25 cellular contexts compared by ENCODE assay signal in genomic region chr10:124574456-124575070, GRCh38.
A peak's percentile ranks its signal among the peaks of the same experiment; 100 is the strongest.
DNase-seq lines count a peak whose midpoint lies in the region; ATAC-seq and TF ChIP-seq lines count a peak whose summit lies in the region.
"Had no signal": no experiment of that assay in that cellular context is flagged by ENCODE, and none has a peak within 500 bp of the region (broad histone marks: within the 10 kb centered on the region; RNA-seq: fewer than 3 reads in every experiment).

No MANE protein-coding gene starts in this region.

- no peaks in the 10 kb centered on the region for H3K27me3 Mint-ChIP-seq in natural killer cell treated with Interleukin-12 subunit alpha and Interleukin-12 subunit beta and Interleukin-15 and Interleukin-18, amount 100 ng/mL, for 72 hours
- H3K27me3 Mint-ChIP-seq in natural killer cell (ENCODE audit: low read depth in 2 of 2) (no peaks in the 10 kb centered on the region), glutamatergic neuron (ENCODE audit: unreplicated experiment) (peaks cover 4% of the 10 kb centered on the region)
- H3K27me3 Mint-ChIP-seq in central memory CD8-positive, alpha-beta T cell = no peaks in the 10 kb centered on the region

- intact Hi-C loops in natural killer cell (cut with micrococcal nuclease) = no loop called here
- intact Hi-C loops in posterior vena cava (cut with DNase I) = no loop called here

- peaks cover 0 to 2% of the 10 kb centered on the region in 2 donors for H3K4me1 Mint-ChIP-seq in natural killer cell treated with Interleukin-12 subunit alpha and Interleukin-12 subunit beta and Interleukin-15 and Interleukin-18, amount 100 ng/mL, for 72 hours (ENCODE audit: low read depth in 2 of 2)
- H3K4me1 Mint-ChIP-seq in natural killer cell (peaks cover 0 to 9% of the 10 kb centered on the region in 2 donors), glutamatergic neuron (ENCODE audit: low read depth, unreplicated experiment) (peaks cover 7% of the 10 kb centered on the region)
- no peaks in the 10 kb centered on the region for H3K4me1 Mint-ChIP-seq in central memory CD8-positive, alpha-beta T cell

- no peaks in the 10 kb centered on the region for H3K9me3 Mint-ChIP-seq in natural killer cell treated with Interleukin-12 subunit alpha and Interleukin-12 subunit beta and Interleukin-15 and Interleukin-18, amount 100 ng/mL, for 72 hours
- no peaks in the 10 kb centered on the region for H3K9me3 Mint-ChIP-seq in natural killer cell
- H3K9me3 Mint-ChIP-seq in central memory CD8-positive, alpha-beta T cell = no peaks in the 10 kb centered on the region
- H3K9me3 Mint-ChIP-seq in glutamatergic neuron (ENCODE audit: unreplicated experiment) = peaks cover 8% of the 10 kb centered on the region
- H3K9me3 Mint-ChIP-seq: GM23338 had no signal

- no peaks in the 10 kb centered on the region for H3K36me3 Mint-ChIP-seq in natural killer cell treated with Interleukin-12 subunit alpha and Interleukin-12 subunit beta and Interleukin-15 and Interleukin-18, amount 100 ng/mL, for 72 hours
- no peaks in the 10 kb centered on the region for H3K36me3 Mint-ChIP-seq in natural killer cell
- peaks cover 17% of the 10 kb centered on the region for H3K36me3 Mint-ChIP-seq in central memory CD8-positive, alpha-beta T cell (ENCODE audit: insufficient read depth)
- peaks cover 5% of the 10 kb centered on the region for H3K36me3 Mint-ChIP-seq in glutamatergic neuron (ENCODE audit: unreplicated experiment)

- no peak for ATAC-seq in natural killer cell treated with Interleukin-12 subunit alpha and Interleukin-12 subunit beta and Interleukin-15 and Interleukin-18, amount 100 ng/mL, for 72 hours
- ATAC-seq in natural killer cell (no peak), HG02763 (IDR thresholded peaks at IDR 0.05; ENCODE audit: unreplicated experiment) (no peak)
- no peak for ATAC-seq in central memory CD8-positive, alpha-beta T cell (replicated peaks; ENCODE audit: extremely low read depth, poor library complexity, severe bottlenecking)
- ATAC-seq: CD8-positive, alpha-beta T cell; GM12878; GM23338; HepG2 had no signal

- TF ChIP-seq CTCF in natural killer cell (IDR thresholded peaks at IDR 0.05) = no peak
- no peak for TF ChIP-seq CTCF in glutamatergic neuron (IDR thresholded peaks at IDR 0.05; ENCODE audit: partially characterized antibody, unreplicated experiment)

- DNase-seq in natural killer cell treated with Interleukin-12 subunit alpha and Interleukin-12 subunit beta and Interleukin-15 and Interleukin-18, amount 100 ng/mL, for 72 hours (ENCODE audit: low spot score) = peak; percentile 56
- DNase-seq in natural killer cell (no peak), glutamatergic neuron (peak; percentile 4), posterior vena cava (ENCODE audit: low spot score) (peak; percentile 76), KG1 (lab: John Stamatoyannopoulos, UW) (no peak), NCI-H446 (lab: John Stamatoyannopoulos, UW) (no peak)
- DNase-seq in central memory CD8-positive, alpha-beta T cell (ENCODE audit: low spot score in 2 of 2) = no peak
- DNase-seq: CD8-positive, alpha-beta T cell; DMS 273 treated with DMSO at 0.1 percent for 48 hours; DMS79; EL; GDM1; MV-4-11; NCI-H1105; NCI-H1436 treated with DMSO at 0.1 percent for 48 hours; NCI-H187 treated with DMSO at 0.1 percent for 48 hours; NCI-H2171 treated with DMSO at 0.1 percent for 48 hours; NCI-H345; NCI-H524 treated with DMSO at 0.1 percent for 48 hours; NCI-H774; Right ventricle myocardium superior had no signal

- H3K27ac Mint-ChIP-seq in natural killer cell treated with Interleukin-12 subunit alpha and Interleukin-12 subunit beta and Interleukin-15 and Interleukin-18, amount 100 ng/mL, for 72 hours = no peak overlapping the region
- H3K27ac Mint-ChIP-seq in natural killer cell = no peak overlapping the region
- peak overlapping the region; percentile 9 for H3K27ac Mint-ChIP-seq in central memory CD8-positive, alpha-beta T cell (ENCODE audit: low read depth)
- H3K27ac Mint-ChIP-seq in glutamatergic neuron (ENCODE audit: unreplicated experiment) = no peak overlapping the region
- H3K27ac Mint-ChIP-seq: CD8-positive, alpha-beta T cell; GM23338 had no signal

- H3K4me3 Mint-ChIP-seq in natural killer cell treated with Interleukin-12 subunit alpha and Interleukin-12 subunit beta and Interleukin-15 and Interleukin-18, amount 100 ng/mL, for 72 hours = no peak overlapping the region
- no peak overlapping the region for H3K4me3 Mint-ChIP-seq in natural killer cell
- H3K4me3 Mint-ChIP-seq in central memory CD8-positive, alpha-beta T cell = no peak overlapping the region
- no peak overlapping the region for H3K4me3 Mint-ChIP-seq in glutamatergic neuron (ENCODE audit: unreplicated experiment)
- H3K4me3 Mint-ChIP-seq: CD8-positive, alpha-beta T cell; GM23338 had no signal

Comparison
In these comparisons a context has a peak if more than half of its experiments do, and no peak if none do; other contexts are left out.
1. DNase-seq: peak in natural killer cell treated with Interleukin-12 subunit alpha and Interleukin-12 subunit beta and Interleukin-15 and Interleukin-18, amount 100 ng/mL, for 72 hours (single experiment), glutamatergic neuron (single experiment) and posterior vena cava (single experiment); none in natural killer cell (single experiment), central memory CD8-positive, alpha-beta T cell (0 of 2), KG1 (single experiment) and NCI-H446 (0 of 2).